Comparison of ENCODE assay signal across 18 cellular contexts in the genomic region with DNA sequence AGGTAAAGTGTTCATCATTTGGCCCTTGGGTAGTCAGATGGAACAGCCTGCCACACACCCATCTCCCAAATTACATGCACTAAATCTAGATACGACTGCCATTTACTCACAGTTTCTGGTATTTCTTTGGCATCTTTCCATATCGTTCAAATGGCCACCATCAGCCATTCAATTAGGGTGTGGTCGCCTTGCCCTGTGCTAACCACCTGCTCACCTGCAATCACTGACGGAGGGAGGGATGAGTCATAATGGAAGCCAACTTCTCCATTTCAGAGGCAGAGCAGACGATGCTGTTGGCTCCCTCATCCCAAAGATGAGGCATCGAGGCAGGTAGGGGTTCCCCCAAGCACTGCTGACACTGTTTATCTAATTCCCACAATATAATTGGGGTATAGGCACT. TPM values are rescaled to one million over a fixed set of nuclear protein-coding genes. Genes with fewer than 3 reads are reported as not detected.
A peak's percentile ranks its signal among the peaks of the same experiment; 100 is the strongest.
DNase-seq lines count a peak whose midpoint lies in the region; ATAC-seq, FAIRE-seq and TF ChIP-seq lines count a peak whose summit lies in the region.
"Had no signal": no experiment of that assay in that cellular context is flagged by ENCODE, and none has a peak within 500 bp of the region (broad histone marks: within the 10 kb centered on the region; RNA-seq: fewer than 3 reads in every experiment).

No MANE protein-coding gene starts in this region.

- no peak overlapping the region for H2AK5ac ChIP-seq in neuronal stem cell (ENCODE audit: low read depth, low read length)

- H2BK12ac ChIP-seq in neuronal stem cell (ENCODE audit: low read length): no peak overlapping the region

- no peaks in the 10 kb centered on the region for H3K27me3 ChIP-seq in HUES48 (ENCODE audit: control insufficient read depth, insufficient read depth, low read length)
- no peaks in the 10 kb centered on the region for H3K27me3 ChIP-seq in bronchial epithelial cell (ENCODE audit: control insufficient read depth, insufficient read depth, low read length)
- no peaks in the 10 kb centered on the region for H3K27me3 ChIP-seq in neuronal stem cell (ENCODE audit: control insufficient read depth in 3 of 3, insufficient read depth in 3 of 3, low read depth in 1 of 3, low read length in 3 of 3)
- H3K27me3 ChIP-seq: SJCRH30 had no signal

- H3K4me2 ChIP-seq in neuronal stem cell (ENCODE audit: insufficient read depth, low read length, poor library complexity, severe bottlenecking): no peak overlapping the region

- no peak overlapping the region for H2BK5ac ChIP-seq in neuronal stem cell (ENCODE audit: low read length)

- H3K9ac ChIP-seq in HUES48 (ENCODE audit: low read depth, low read length): no peak overlapping the region
- H3K9ac ChIP-seq in neuronal stem cell (ENCODE audit: low read depth, low read length, poor library complexity): peak overlapping the region; percentile 5

- H3K18ac ChIP-seq in neuronal stem cell (ENCODE audit: low read length): no peak overlapping the region

- no peak overlapping the region for H2AFZ ChIP-seq in neuronal stem cell (ENCODE audit: low read length)

- H2BK15ac ChIP-seq in neuronal stem cell (ENCODE audit: low read length): no peak overlapping the region

- no peak overlapping the region for H3K14ac ChIP-seq in neuronal stem cell (ENCODE audit: low read length)

- H3K27ac ChIP-seq in HUES48 (ENCODE audit: low read depth, low read length) (no peak overlapping the region), neuronal stem cell (replicated peaks; ENCODE audit: low read length) (no peak overlapping the region)
- H3K27ac ChIP-seq: 22Rv1, SJCRH30 had no signal

- no peaks in the 10 kb centered on the region for H3K79me1 ChIP-seq in neuronal stem cell (ENCODE audit: low read depth, low read length)

- FAIRE-seq in bronchial epithelial cell (lab: Jason Lieb, UNC): no peak

- no peak for ATAC-seq in GM18868 (IDR thresholded peaks at IDR 0.05; ENCODE audit: unreplicated experiment)

- H3K4me3 ChIP-seq in HUES48 (ENCODE audit: low read depth, low read length): peak overlapping the region; percentile 16; the same call in 1 of the 2 replicates
- H3K4me3 ChIP-seq in bronchial epithelial cell (ENCODE audit: low read depth, low read length): no peak overlapping the region
- peak overlapping the region in 1 of 2 donors; percentile 2 for H3K4me3 ChIP-seq in neuronal stem cell (ENCODE audit: low read length in 2 of 2)
- H3K4me3 ChIP-seq: SJCRH30 had no signal

- DNase-seq in DMS153 (lab: John Stamatoyannopoulos, UW) (peak; percentile 16), DMS153 treated with DMSO at 0.1 percent for 48 hours (lab: John Stamatoyannopoulos, UW; ENCODE audit: unreplicated experiment) (no peak), bronchial epithelial cell (ENCODE audit: low read depth) (peak; percentile 21), neuronal stem cell (ENCODE audit: low spot score) (no peak), A172 (ENCODE audit: low spot score) (no peak), NK-92 (lab: John Stamatoyannopoulos, UW; ENCODE audit: unreplicated experiment) (no peak)
- DNase-seq: IMR-90, NCI-H82, RPMI8226, SJCRH30 had no signal

- WGBS in neuronal stem cell (ENCODE audit: extremely low coverage in 2 of 2, insufficient read length in 2 of 2, insufficient replicate concordance in 1 of 2), 2 donors: no CpG with 5 or more reads among the region's 6 CpGs

- H3K36me3 ChIP-seq in HUES48 (ENCODE audit: control insufficient read depth, insufficient read depth, low read length): no peaks in the 10 kb centered on the region
- H3K36me3 ChIP-seq in bronchial epithelial cell (ENCODE audit: control insufficient read depth, insufficient read depth, low read length): no peaks in the 10 kb centered on the region
- no peaks in the 10 kb centered on the region for H3K36me3 ChIP-seq in neuronal stem cell (replicated peaks in 1 of 2; ENCODE audit: control insufficient read depth in 2 of 2, insufficient read depth in 2 of 2, low read length in 2 of 2)
- H3K36me3 ChIP-seq: SJCRH30 had no signal

- H3K4me1 ChIP-seq in HUES48 (ENCODE audit: control insufficient read depth, insufficient read depth, low read length) (no peaks in the 10 kb centered on the region), neuronal stem cell (ENCODE audit: control insufficient read depth in 2 of 2, insufficient read depth in 1 of 2, low read depth in 1 of 2, low read length in 2 of 2) (no peaks in the 10 kb centered on the region)
- H3K4me1 ChIP-seq: SJCRH30 had no signal

- no peak overlapping the region for H4K8ac ChIP-seq in neuronal stem cell (ENCODE audit: low read depth, low read length)

- H3K23ac ChIP-seq in neuronal stem cell (ENCODE audit: low read depth, low read length, poor library complexity): no peak overlapping the region

- no peak overlapping the region for H4K91ac ChIP-seq in neuronal stem cell (ENCODE audit: low read depth, low read length, poor library complexity)

- H2BK120ac ChIP-seq in neuronal stem cell (ENCODE audit: low read depth, low read length): no peak overlapping the region

- H3K9me3 ChIP-seq in HUES48 (ENCODE audit: control insufficient read depth, insufficient read depth, low read length) (peaks cover 49% of the 10 kb centered on the region), neuronal stem cell (replicated peaks in 1 of 2; ENCODE audit: control insufficient read depth in 2 of 2, insufficient read depth in 1 of 2, low read depth in 1 of 2, low read length in 2 of 2) (peaks cover 7 to 17% of the 10 kb centered on the region in 2 donors)
- H3K9me3 ChIP-seq: SJCRH30 had no signal

- H3K4ac ChIP-seq in neuronal stem cell (ENCODE audit: low read length): no peak overlapping the region

- no peak for TF ChIP-seq CTCF in bronchial epithelial cell (IDR thresholded peaks at IDR 0.05; ENCODE audit: insufficient read depth, low read length, severe bottlenecking)

RNA-seq across cellular contexts. Expression of a gene that starts 14.6 kb away (rescaled TPM):
- not detected in 2 replicates for total RNA-seq in bronchial epithelial cell
- polyA plus RNA-seq in neuronal stem cell (2013, experiment 1 of 2): 0.04 TPM
- polyA plus RNA-seq in neuronal stem cell (2013, experiment 2 of 2): not detected
- not detected in 2 replicates for total RNA-seq in A172 (2014; rRNA removed; shearing (Covaris generic))
- total RNA-seq: H4, HT1080, IMR-90, M059J, NCI-H460, SJCRH30 had no signal
- polyA plus RNA-seq: AG04450, IMR-90 had no signal

Comparison
In these comparisons a context has a peak if more than half of its experiments do, and no peak if none do; other contexts are left out.
1. DNase-seq: peak in DMS153 (single experiment) and bronchial epithelial cell (single experiment); none in DMS153 treated with DMSO at 0.1 percent for 48 hours (single experiment), neuronal stem cell (single experiment), A172 (single experiment) and NK-92 (single experiment).